20 cellular contexts compared by ENCODE assay signal in genomic region chr1:228065543-228066347, GRCh38. TPM values are rescaled to one million over a fixed set of nuclear protein-coding genes. Genes with fewer than 3 reads are reported as not detected.
"Had no signal": no experiment of that assay in that cellular context is flagged by ENCODE, and none has a peak within 500 bp of the region (broad histone marks: within the 10 kb centered on the region; RNA-seq: fewer than 3 reads in every experiment).

No MANE protein-coding gene starts in this region.

- H3K36me3 ChIP-seq: brain microvascular endothelial cell, MG63 had no signal

- DNase-seq: activated CD4-positive, alpha-beta T cell treated with anti-CD3 and anti-CD28 coated beads for 4 hours; activated CD8-positive, alpha-beta memory T cell treated with anti-CD3 and anti-CD28 coated beads, Interleukin-2, amount 50 U/mL, for 4 hours; activated CD8-positive, alpha-beta T cell treated with anti-CD3 and anti-CD28 coated beads for 36 hours; activated naive CD4-positive, alpha-beta T cell; activated T-cell treated with anti-CD3 and anti-CD28 coated beads, Interleukin-2, amount 50 U/mL, for 72 hours; amygdala; brain microvascular endothelial cell; MG63; NCI-H1105 treated with DMSO at 0.1 percent for 48 hours; NCI-H1436 treated with DMSO at 0.1 percent for 48 hours; NCI-H187; NCI-H2081; NCI-H446; NCI-H524; SHP77 treated with DMSO at 0.1 percent for 48 hours had no signal

- H3K27ac Mint-ChIP-seq: activated CD8-positive, alpha-beta T cell treated with anti-CD3 and anti-CD28 coated beads for 36 hours; activated naive CD8-positive, alpha-beta T cell; activated T-cell treated with anti-CD3 and anti-CD28 coated beads, Interleukin-2, amount 50 U/mL, for 72 hours; activated T-helper 2 cell treated with anti-CD3 and anti-CD28 coated beads, Interferon-gamma antibody, Interleukin-2, Interleukin-4, amounts not matched to agents 10 μg/mL and 5 μg/mL and 100 μg/mL, durations not matched to agents 14 hours and 24 hours and 36 hours; T-helper 1 cell treated with Interleukin-12 subunit alpha and Interleukin-12 subunit beta and Interleukin-4 antibody, amounts not matched to agents 30 μg/mL and 1 μg/mL, for 36 hours had no signal

- H3K27ac ChIP-seq: brain microvascular endothelial cell had no signal

- H3K36me3 Mint-ChIP-seq: activated naive CD8-positive, alpha-beta T cell had no signal

- H3K9me3 Mint-ChIP-seq: activated CD8-positive, alpha-beta T cell treated with anti-CD3 and anti-CD28 coated beads for 36 hours; activated T-cell treated with anti-CD3 and anti-CD28 coated beads, Interleukin-2, amount 50 U/mL, for 72 hours; activated T-helper 2 cell treated with anti-CD3 and anti-CD28 coated beads, Interferon-gamma antibody, Interleukin-2, Interleukin-4, amounts not matched to agents 10 μg/mL and 5 μg/mL and 100 μg/mL, durations not matched to agents 14 hours and 24 hours and 36 hours; T-helper 1 cell treated with Interleukin-12 subunit alpha and Interleukin-12 subunit beta and Interleukin-4 antibody, amounts not matched to agents 30 μg/mL and 1 μg/mL, for 36 hours had no signal

- H3K9me3 ChIP-seq: MG63 had no signal

- H3K4me3 Mint-ChIP-seq: activated CD8-positive, alpha-beta T cell treated with anti-CD3 and anti-CD28 coated beads for 36 hours; activated naive CD8-positive, alpha-beta T cell; activated T-cell treated with anti-CD3 and anti-CD28 coated beads, Interleukin-2, amount 50 U/mL, for 72 hours; T-helper 1 cell treated with Interleukin-12 subunit alpha and Interleukin-12 subunit beta and Interleukin-4 antibody, amounts not matched to agents 30 μg/mL and 1 μg/mL, for 36 hours had no signal

- H3K4me3 ChIP-seq: MG63 had no signal

RNA-seq across cellular contexts. Expression of gene WNT3A, which starts 58.9 kb away (rescaled TPM):
- total RNA-seq: activated CD8-positive, alpha-beta T cell treated with anti-CD3 and anti-CD28 coated beads for 36 hours; activated T-cell treated with anti-CD3 and anti-CD28 coated beads, Interleukin-2, amount 50 U/mL, for 72 hours; activated T-helper 2 cell treated with anti-CD3 and anti-CD28 coated beads, Interferon-gamma antibody, Interleukin-2, Interleukin-4, amounts not matched to agents 10 μg/mL and 5 μg/mL and 100 μg/mL, durations not matched to agents 14 hours and 24 hours and 36 hours; cardiac septum; SK-MEL-5 had no signal
